ENCODE assay signal across 8 cellular contexts in the genomic region with DNA sequence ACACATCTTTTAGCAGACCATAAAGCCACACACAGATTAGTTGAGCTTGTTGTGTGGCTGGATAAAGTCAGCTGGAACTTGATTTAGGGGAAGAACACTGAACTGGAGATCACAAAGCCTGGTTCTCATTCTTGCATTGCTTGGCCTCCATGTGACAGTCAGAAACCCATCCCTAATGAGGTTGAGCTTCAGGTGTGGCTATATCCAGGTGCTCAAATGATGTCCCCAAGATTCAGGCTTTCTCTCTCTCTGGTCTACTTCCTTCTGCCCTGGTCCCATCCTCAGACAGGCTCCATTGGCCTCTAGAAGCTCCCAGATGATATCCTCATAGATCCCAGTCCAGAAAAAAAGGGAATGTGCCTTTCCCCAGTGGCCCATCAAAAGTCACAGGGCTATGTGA.
"Had no signal": no experiment of that assay in that cellular context is flagged by ENCODE, and none has a peak within 500 bp of the region (broad histone marks: within the 10 kb centered on the region; RNA-seq: fewer than 3 reads in every experiment).

No MANE protein-coding gene starts in this region.

- H3K27ac Mint-ChIP-seq: HFFc6 had no signal

- H3K9me3 Mint-ChIP-seq: HFFc6 had no signal

- H3K4me1 ChIP-seq: HAP-1 had no signal

- H3K36me3 ChIP-seq: HAP-1 had no signal

- H3K9me3 ChIP-seq: HAP-1 had no signal

- DNase-seq: GM23248, GOT3, H7, HFFc6, IMR-90 had no signal

- H3K4me3 ChIP-seq: GM23248, HAP-1 had no signal

- ATAC-seq: HCT116 had no signal

- H3K27ac ChIP-seq: GM23248, HL-60 had no signal

- H3K4me3 Mint-ChIP-seq: HFFc6 had no signal
